ENCODE assay signal across 15 cellular contexts in genomic region chr11:1437500-1437899, GRCh38. TPM values are rescaled to one million over a fixed set of nuclear protein-coding genes. Genes with fewer than 3 reads are reported as not detected.
DNase-seq lines count a peak whose midpoint lies in the region; TF ChIP-seq lines count a peak whose summit lies in the region.
"Had no signal": no experiment of that assay in that cellular context is flagged by ENCODE, and none has a peak within 500 bp of the region (broad histone marks: within the 10 kb centered on the region; RNA-seq: fewer than 3 reads in every experiment).

No MANE protein-coding gene starts in this region.

- no peaks in the 10 kb centered on the region for H3K9me3 Mint-ChIP-seq in neural progenitor cell
- H3K9me3 Mint-ChIP-seq: activated naive CD4-positive, alpha-beta T cell treated with anti-CD3 and anti-CD28 coated beads, Interleukin-2, amount 50 U/mL, for 72 hours; CD8-positive, alpha-beta memory T cell had no signal

- H3F3A ChIP-seq in neural progenitor cell (ENCODE audit: low read depth) = peaks cover 2% of the 10 kb centered on the region
- H3F3A ChIP-seq in MM.1S (ENCODE audit: insufficient read depth, low read length) = no peaks in the 10 kb centered on the region

- H3K4me2 ChIP-seq in neural progenitor cell (no peak overlapping the region), MM.1S (ENCODE audit: low read depth, low read length) (no peak overlapping the region)

- H3K36me3 ChIP-seq in NT2/D1 (ENCODE audit: insufficient read depth, insufficient read length, low read length) (no peaks in the 10 kb centered on the region), neural progenitor cell (no peaks in the 10 kb centered on the region), MM.1S (replicated peaks; ENCODE audit: insufficient read depth, low read length) (no peaks in the 10 kb centered on the region)
- H3K36me3 ChIP-seq: sigmoid colon, vagina had no signal

- DNase-seq in EH (ENCODE audit: low read depth) (peak; percentile 32), NT2/D1 (ENCODE audit: low read depth, low spot score) (no peak), fibroblast of pulmonary artery (ENCODE audit: low read depth) (peak; percentile 86), neural progenitor cell (ENCODE audit: low spot score) (peak; percentile 50), MM.1S (no peak), OCI-M2 (lab: John Stamatoyannopoulos, UW; ENCODE audit: unreplicated experiment) (no peak), anterior cingulate cortex (lab: John Stamatoyannopoulos, UW) (no peak)
- DNase-seq in stimulated activated naive CD4-positive, alpha-beta T cell treated with Interleukin-2 at 50 U/mL for 16 hours (lab: John Stamatoyannopoulos, UW) = no peak
- DNase-seq: activated CD4-positive, alpha-beta T cell treated with anti-CD3 and anti-CD28 coated beads, Interleukin-2, amount 50 U/mL, for 4 hours; CD8-positive, alpha-beta memory T cell; NCI-H1092 treated with DMSO at 0.1 percent for 48 hours; NCI-H69; sigmoid colon had no signal

- H2AFZ ChIP-seq in neural progenitor cell (replicated peaks) (no peak overlapping the region), MM.1S (ENCODE audit: low read length) (no peak overlapping the region)

- H3K4me3 ChIP-seq in NT2/D1 (ENCODE audit: insufficient read length, low read depth) (no peak overlapping the region), fibroblast of pulmonary artery (replicated peaks; ENCODE audit: low read depth, low read length) (no peak overlapping the region), neural progenitor cell (no peak overlapping the region), MM.1S (ENCODE audit: low read length) (no peak overlapping the region)
- H3K4me3 ChIP-seq: sigmoid colon, vagina had no signal

- no peaks in the 10 kb centered on the region for H3K9me2 ChIP-seq in MM.1S (replicated peaks; ENCODE audit: insufficient read depth, low read length)

- H3K4me1 ChIP-seq in NT2/D1 (ENCODE audit: insufficient read depth, insufficient read length) = peaks cover 33% of the 10 kb centered on the region
- peaks cover 8% of the 10 kb centered on the region for H3K4me1 ChIP-seq in neural progenitor cell
- H3K4me1 ChIP-seq in MM.1S (ENCODE audit: low read length) = no peaks in the 10 kb centered on the region
- H3K4me1 ChIP-seq: vagina had no signal

- no peaks in the 10 kb centered on the region for H3K79me2 ChIP-seq in neural progenitor cell (ENCODE audit: low read depth)
- no peaks in the 10 kb centered on the region for H3K79me2 ChIP-seq in MM.1S (ENCODE audit: low read length)

- no peaks in the 10 kb centered on the region for H3K36me3 Mint-ChIP-seq in neural progenitor cell
- H3K36me3 Mint-ChIP-seq: activated naive CD4-positive, alpha-beta T cell treated with anti-CD3 and anti-CD28 coated beads, Interleukin-2, amount 50 U/mL, for 72 hours; CD8-positive, alpha-beta memory T cell had no signal

- H3K9ac ChIP-seq in NT2/D1 (ENCODE audit: insufficient read length, low read depth) (peak overlapping the region; percentile 9), neural progenitor cell (no peak overlapping the region), MM.1S (ENCODE audit: low read length) (no peak overlapping the region)

- H4K20me1 ChIP-seq in neural progenitor cell (ENCODE audit: low read depth) = peaks cover 37% of the 10 kb centered on the region
- H4K20me1 ChIP-seq in MM.1S (ENCODE audit: insufficient read depth, low read length) = no peaks in the 10 kb centered on the region

- TF ChIP-seq CTCF in fibroblast of pulmonary artery (IDR thresholded peaks at IDR 0.05; ENCODE audit: low read length, missing control alignments) (no peak), neural progenitor cell (IDR thresholded peaks at IDR 0.05) (no peak), MM.1S (IDR thresholded peaks at IDR 0.05; ENCODE audit: low read length) (no peak)

- no peak overlapping the region for H3K27ac ChIP-seq in neural progenitor cell
- no peak overlapping the region for H3K27ac ChIP-seq in MM.1S (ENCODE audit: low read length)
- H3K27ac ChIP-seq: sigmoid colon, vagina had no signal

- no peak overlapping the region for H3K4me3 Mint-ChIP-seq in neural progenitor cell
- H3K4me3 Mint-ChIP-seq: CD8-positive, alpha-beta memory T cell had no signal

- no peaks in the 10 kb centered on the region for H3K27me3 Mint-ChIP-seq in neural progenitor cell (ENCODE audit: insufficient read depth, low read depth)
- H3K27me3 Mint-ChIP-seq: CD8-positive, alpha-beta memory T cell had no signal

- H3K9me3 ChIP-seq in NT2/D1 (ENCODE audit: insufficient read depth, low read length) (no peaks in the 10 kb centered on the region), neural progenitor cell (ENCODE audit: low read depth) (no peaks in the 10 kb centered on the region), MM.1S (replicated peaks; ENCODE audit: insufficient read depth, low read length) (no peaks in the 10 kb centered on the region)
- H3K9me3 ChIP-seq: sigmoid colon, vagina had no signal

- no peak overlapping the region for H3K27ac Mint-ChIP-seq in neural progenitor cell
- H3K27ac Mint-ChIP-seq: activated naive CD4-positive, alpha-beta T cell treated with anti-CD3 and anti-CD28 coated beads, Interleukin-2, amount 50 U/mL, for 72 hours; CD8-positive, alpha-beta memory T cell had no signal

- H3K4me1 Mint-ChIP-seq in neural progenitor cell = no peaks in the 10 kb centered on the region
- H3K4me1 Mint-ChIP-seq: CD8-positive, alpha-beta memory T cell had no signal

- no peaks in the 10 kb centered on the region for H3K27me3 ChIP-seq in NT2/D1 (ENCODE audit: insufficient read depth, insufficient read length)
- no peaks in the 10 kb centered on the region for H3K27me3 ChIP-seq in neural progenitor cell
- peaks cover 8% of the 10 kb centered on the region for H3K27me3 ChIP-seq in MM.1S (replicated peaks; ENCODE audit: insufficient read depth, low read length)
- H3K27me3 ChIP-seq: vagina had no signal

RNA-seq across cellular contexts. Expression of gene BRSK2, which starts 47.8 kb away (rescaled TPM):
- total RNA-seq in neural progenitor cell (ENCODE audit: low replicate concordance) = 8.2 and 13.8 TPM in 2 replicates

RNA-seq across cellular contexts. Expression of gene MOB2, which starts 49.1 kb away (rescaled TPM):
- 8.0 and 17.6 TPM in 2 replicates for total RNA-seq in neural progenitor cell (ENCODE audit: low replicate concordance)

Comparison
In these comparisons a context has a peak if more than half of its experiments do, and no peak if none do; other contexts are left out.
1. DNase-seq: peak in EH (single experiment), fibroblast of pulmonary artery (single experiment) and neural progenitor cell (single experiment); none in NT2/D1 (single experiment), MM.1S (single experiment), stimulated activated naive CD4-positive, alpha-beta T cell treated with Interleukin-2 at 50 U/mL for 16 hours (single experiment), OCI-M2 (single experiment) and anterior cingulate cortex (0 of 58).